ENCODE assay signal across 12 cellular contexts in the genomic region with DNA sequence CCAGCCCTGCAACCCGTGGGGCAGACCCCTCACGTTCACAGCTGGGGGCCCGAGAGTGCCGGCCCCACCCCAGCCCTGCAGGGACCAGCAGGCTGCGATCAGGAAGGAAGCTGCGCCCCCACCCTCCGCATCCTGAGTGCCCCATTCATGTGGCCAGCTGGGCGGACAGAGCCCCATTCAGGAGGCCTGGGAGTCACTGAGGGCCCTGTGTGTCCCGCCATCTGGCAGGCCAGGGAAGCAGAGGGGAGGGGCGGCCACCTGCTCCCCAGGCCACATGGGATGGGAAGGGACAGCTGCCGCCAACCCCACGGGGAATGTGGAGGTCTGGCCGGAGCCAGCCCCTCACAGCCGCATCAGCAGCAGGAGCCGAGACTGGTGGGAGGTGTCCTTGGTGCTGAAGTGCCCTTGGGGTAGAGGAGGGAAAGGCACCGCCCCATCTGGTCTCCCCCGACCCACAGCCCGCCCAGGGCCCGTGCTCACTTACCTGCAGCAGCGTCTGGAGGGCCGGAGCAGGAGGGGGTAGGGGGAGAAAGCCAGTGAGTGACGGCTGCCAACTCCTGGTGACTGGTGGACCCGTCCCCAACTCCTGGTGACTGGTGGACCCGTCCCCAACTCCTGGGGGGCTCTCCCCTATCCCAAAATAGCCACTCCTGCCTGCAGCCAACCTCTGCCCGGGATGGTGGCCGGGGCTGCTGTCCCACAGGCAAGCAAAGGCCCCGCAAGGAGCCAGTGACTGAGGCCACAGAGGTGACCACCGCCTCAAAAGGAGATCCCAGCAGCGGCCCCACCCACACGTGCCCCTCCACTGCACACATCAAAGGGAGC. TPM values are rescaled to one million over a fixed set of nuclear protein-coding genes. Genes with fewer than 3 reads are reported as not detected.
DNase-seq lines count a peak whose midpoint lies in the region; ATAC-seq and TF ChIP-seq lines count a peak whose summit lies in the region.
"Had no signal": no experiment of that assay in that cellular context is flagged by ENCODE, and none has a peak within 500 bp of the region (broad histone marks: within the 10 kb centered on the region; RNA-seq: fewer than 3 reads in every experiment).

No MANE protein-coding gene starts in this region.

- DNase-seq in C1 segment of cervical spinal cord (lab: John Stamatoyannopoulos, UW): peak in 13 of 14 donors; percentile 42 to 94 (median 80)
- peak; percentile 47 for DNase-seq in NCI-H2171 (lab: John Stamatoyannopoulos, UW)
- DNase-seq in astrocyte of the hippocampus (ENCODE audit: low read depth, low spot score): peak; percentile 56
- no peak for DNase-seq in 8988T
- DNase-seq in foreskin keratinocyte: no peak
- no peak for DNase-seq in T-helper 9 cell
- DNase-seq: activated CD4-positive, alpha-beta memory T cell treated with anti-CD3 and anti-CD28 coated beads for 36 hours; activated naive CD8-positive, alpha-beta T cell treated with anti-CD3 and anti-CD28 coated beads, Interleukin-2, amount 50 U/mL, for 24 hours; CD8-positive, alpha-beta T cell had no signal

- TF ChIP-seq RAD21 in liver (IDR thresholded peaks at IDR 0.05): no peak

- no peak overlapping the region for H3K27ac ChIP-seq in liver (ENCODE audit: low read depth in 1 of 2, low read length in 2 of 2)
- H3K27ac ChIP-seq in foreskin keratinocyte: no peak overlapping the region

- H3K4me1 ChIP-seq in liver (ENCODE audit: control insufficient read depth in 4 of 4, insufficient read depth in 4 of 4, low read length in 3 of 4) (no peaks in the 10 kb centered on the region), foreskin keratinocyte (peaks cover 3% of the 10 kb centered on the region)

- H3K36me3 ChIP-seq in liver (ENCODE audit: control insufficient read depth in 4 of 4, insufficient read depth in 3 of 4, low read depth in 1 of 4, low read length in 3 of 4): peaks cover 0 to 14% (median 2%) of the 10 kb centered on the region in 4 donors

- H3K4me3 ChIP-seq in liver (ENCODE audit: low read depth in 1 of 3, low read length in 3 of 3): no peak overlapping the region

- ATAC-seq in foreskin keratinocyte (no peak), GM21528 (IDR thresholded peaks at IDR 0.05; ENCODE audit: low FRiP score, unreplicated experiment) (no peak)

- H3K27me3 ChIP-seq in liver (ENCODE audit: control insufficient read depth in 4 of 4, insufficient read depth in 4 of 4, low read length in 3 of 4): no peaks in the 10 kb centered on the region
- H3K27me3 ChIP-seq in foreskin keratinocyte: no peaks in the 10 kb centered on the region

- TF ChIP-seq CTCF in liver (IDR thresholded peaks at IDR 0.05; ENCODE audit: low read depth, low read length, missing input control) (no peak), foreskin keratinocyte (conservative IDR thresholded peaks at IDR 0.05) (no peak)

- H3K9me3 ChIP-seq in liver (ENCODE audit: control insufficient read depth in 4 of 4, low read length in 3 of 4): no peaks in the 10 kb centered on the region

- WGBS in liver: 91% methylated on average over 30 of the region's 30 CpGs

- no peak overlapping the region for H3K9ac ChIP-seq in liver (ENCODE audit: low read depth in 1 of 2, low read length in 2 of 2)

TF ChIP-seq in liver, 16 proteins besides CTCF, POLR2A, EP300 and RAD21:
- TF ChIP-seq, protein P1, sequence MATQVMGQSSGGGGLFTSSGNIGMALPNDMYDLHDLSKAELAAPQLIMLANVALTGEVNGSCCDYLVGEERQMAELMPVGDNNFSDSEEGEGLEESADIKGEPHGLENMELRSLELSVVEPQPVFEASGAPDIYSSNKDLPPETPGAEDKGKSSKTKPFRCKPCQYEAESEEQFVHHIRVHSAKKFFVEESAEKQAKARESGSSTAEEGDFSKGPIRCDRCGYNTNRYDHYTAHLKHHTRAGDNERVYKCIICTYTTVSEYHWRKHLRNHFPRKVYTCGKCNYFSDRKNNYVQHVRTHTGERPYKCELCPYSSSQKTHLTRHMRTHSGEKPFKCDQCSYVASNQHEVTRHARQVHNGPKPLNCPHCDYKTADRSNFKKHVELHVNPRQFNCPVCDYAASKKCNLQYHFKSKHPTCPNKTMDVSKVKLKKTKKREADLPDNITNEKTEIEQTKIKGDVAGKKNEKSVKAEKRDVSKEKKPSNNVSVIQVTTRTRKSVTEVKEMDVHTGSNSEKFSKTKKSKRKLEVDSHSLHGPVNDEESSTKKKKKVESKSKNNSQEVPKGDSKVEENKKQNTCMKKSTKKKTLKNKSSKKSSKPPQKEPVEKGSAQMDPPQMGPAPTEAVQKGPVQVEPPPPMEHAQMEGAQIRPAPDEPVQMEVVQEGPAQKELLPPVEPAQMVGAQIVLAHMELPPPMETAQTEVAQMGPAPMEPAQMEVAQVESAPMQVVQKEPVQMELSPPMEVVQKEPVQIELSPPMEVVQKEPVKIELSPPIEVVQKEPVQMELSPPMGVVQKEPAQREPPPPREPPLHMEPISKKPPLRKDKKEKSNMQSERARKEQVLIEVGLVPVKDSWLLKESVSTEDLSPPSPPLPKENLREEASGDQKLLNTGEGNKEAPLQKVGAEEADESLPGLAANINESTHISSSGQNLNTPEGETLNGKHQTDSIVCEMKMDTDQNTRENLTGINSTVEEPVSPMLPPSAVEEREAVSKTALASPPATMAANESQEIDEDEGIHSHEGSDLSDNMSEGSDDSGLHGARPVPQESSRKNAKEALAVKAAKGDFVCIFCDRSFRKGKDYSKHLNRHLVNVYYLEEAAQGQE (IDR thresholded peaks at IDR 0.05): peak; percentile 90
- no peak for TF ChIP-seq HNF4G (IDR thresholded peaks at IDR 0.05)
- TF ChIP-seq MAX (IDR thresholded peaks at IDR 0.05): no peak
- no peak for TF ChIP-seq FOXA2 (IDR thresholded peaks at IDR 0.05)
- no peak for TF ChIP-seq TAF1 (conservative IDR thresholded peaks at IDR 0.05)
- no peak for TF ChIP-seq YY1 (IDR thresholded peaks at IDR 0.05)
- TF ChIP-seq EGR1 (IDR thresholded peaks at IDR 0.05; ENCODE audit: low read depth in 2 of 2): no peak
- TF ChIP-seq NR2F2 (IDR thresholded peaks at IDR 0.05): no peak
- TF ChIP-seq GABPA (IDR thresholded peaks at IDR 0.05 in 1 of 2, conservative IDR thresholded peaks at IDR 0.05 in 1 of 2): no peak

RNA-seq across cellular contexts. Expression of gene ACAP3, which starts 8.7 kb away (rescaled TPM):
- total RNA-seq in liver (10 to 100 TPM; 17.9 to 24.8 TPM), foreskin keratinocyte (26.7 and 33.0 TPM in 2 replicates)
- polyA plus RNA-seq in liver (10 to 100 TPM in 1 of 2 donors, 1 to 10 TPM in 1; 2.7 to 12.0 TPM), foreskin keratinocyte (18.9 and 24.0 TPM in 2 replicates)

RNA-seq across cellular contexts. Expression of gene PUSL1, which starts 9.3 kb away (rescaled TPM):
- total RNA-seq in liver: 10 to 100 TPM in 1 of 2 donors, 1 to 10 TPM in 1; 9.3 to 11.2 TPM
- polyA plus RNA-seq in liver: 10 to 100 TPM in 1 of 2 donors, 1 to 10 TPM in 1; 9.5 to 14.9 TPM
- 39.7 and 40.1 TPM in 2 replicates for total RNA-seq in foreskin keratinocyte
- polyA plus RNA-seq in foreskin keratinocyte: 48.3 and 54.5 TPM in 2 replicates

RNA-seq across cellular contexts. Expression of gene SCNN1D, which starts 18.8 kb away (rescaled TPM):
- total RNA-seq in liver (1 to 10 TPM in 1 of 2 donors, under 1 TPM in 1; 0.79 to 1.5 TPM), foreskin keratinocyte (0.25 and 0.41 TPM in 2 replicates)
- polyA plus RNA-seq in liver (1 to 10 TPM in 1 of 2 donors, under 1 TPM in 1; 0.51 to 1.1 TPM), foreskin keratinocyte (0.39 and 0.47 TPM in 2 replicates)
- polyA plus RNA-seq: IgD-negative memory B cell had no signal

RNA-seq across cellular contexts. Expression of gene INTS11, which starts 25.4 kb away (rescaled TPM):
- 10 to 100 TPM; 30.7 to 40.5 TPM for total RNA-seq in liver
- 10 to 100 TPM; 26.3 to 38.3 TPM for polyA plus RNA-seq in liver
- total RNA-seq in foreskin keratinocyte: 84.0 and 85.9 TPM in 2 replicates
- polyA plus RNA-seq in foreskin keratinocyte: 87.5 and 91.9 TPM in 2 replicates

RNA-seq across cellular contexts. Expression of gene UBE2J2, which starts 25.4 kb away (rescaled TPM):
- 10 to 100 TPM; 25.2 to 30.4 TPM for total RNA-seq in liver
- 10 to 100 TPM; 21.0 to 26.3 TPM for polyA plus RNA-seq in liver
- 51.6 and 55.3 TPM in 2 replicates for total RNA-seq in foreskin keratinocyte
- 73.2 and 78.7 TPM in 2 replicates for polyA plus RNA-seq in foreskin keratinocyte

Comparison
In these comparisons a context has a peak if more than half of its experiments do, and no peak if none do; other contexts are left out.
1. DNase-seq: peak in C1 segment of cervical spinal cord (13 of 14), NCI-H2171 (single experiment) and astrocyte of the hippocampus (single experiment); none in 8988T (single experiment), foreskin keratinocyte (0 of 2) and T-helper 9 cell (single experiment).